In genomic region chr3:98786364-98786930, GRCh38 we compare ENCODE assay signal across 16 cellular contexts. TPM values are rescaled to one million over a fixed set of nuclear protein-coding genes. Genes with fewer than 3 reads are reported as not detected.
DNase-seq lines count a peak whose midpoint lies in the region; FAIRE-seq and TF ChIP-seq lines count a peak whose summit lies in the region.
"Had no signal": no experiment of that assay in that cellular context is flagged by ENCODE, and none has a peak within 500 bp of the region (broad histone marks: within the 10 kb centered on the region; RNA-seq: fewer than 3 reads in every experiment).

No MANE protein-coding gene starts in this region.

- H3K4me1 ChIP-seq in H9 (ENCODE audit: insufficient read depth, low read length) (no peaks in the 10 kb centered on the region), fibroblast of lung (ENCODE audit: control insufficient read depth, extremely low read depth, insufficient read depth, low read length) (peaks cover 16% of the 10 kb centered on the region), skeletal muscle tissue (ENCODE audit: control insufficient read depth in 3 of 3, insufficient read depth in 3 of 3, low read length in 3 of 3) (peaks cover 3 to 12% (median 3%) of the 10 kb centered on the region in 3 donors)
- H3K4me1 ChIP-seq: breast epithelium had no signal

- no peak overlapping the region for H2BK15ac ChIP-seq in H9 (ENCODE audit: low read depth, low read length)

- no peak overlapping the region for H3K27ac ChIP-seq in H9 (ENCODE audit: insufficient read length, low read depth, low read length)
- H3K27ac ChIP-seq in fibroblast of lung (ENCODE audit: insufficient read depth, low read length), result no peak overlapping the region
- peak overlapping the region; percentile 37 for H3K27ac ChIP-seq in skeletal muscle tissue (ENCODE audit: low read depth, low read length)

- H3K27ac Mint-ChIP-seq in H9, result no peak overlapping the region
- H3K27ac Mint-ChIP-seq: activated CD4-positive, alpha-beta T cell treated with anti-CD3 and anti-CD28 coated beads for 36 hours; activated T-helper 17 cell treated with anti-CD3 and anti-CD28 coated beads, Interleukin-2, amount 50 U/mL, for 72 hours; endodermal cell; IgD-negative memory B cell; naive B cell had no signal

- H3K27me3 Mint-ChIP-seq in H9 (ENCODE audit: low read depth), result no peaks in the 10 kb centered on the region
- H3K27me3 Mint-ChIP-seq: naive B cell had no signal

- no peak overlapping the region for H3K18ac ChIP-seq in H9 (ENCODE audit: insufficient read length, low read depth, low read length)

- H3K56ac ChIP-seq in H9 (ENCODE audit: insufficient read length, low read depth, low read length), result no peak overlapping the region

- H2BK5ac ChIP-seq in H9 (ENCODE audit: insufficient read length, low read length), result peak overlapping the region; percentile 75

- no peak overlapping the region for H2BK12ac ChIP-seq in H9 (ENCODE audit: insufficient read length, low read depth, low read length)

- H3K36me3 ChIP-seq in fibroblast of lung (ENCODE audit: control insufficient read depth, insufficient read depth, low read length) (no peaks in the 10 kb centered on the region), skeletal muscle tissue (ENCODE audit: control insufficient read depth in 3 of 3, insufficient read depth in 3 of 3, low read length in 3 of 3) (no peaks in the 10 kb centered on the region)
- H3K36me3 ChIP-seq: breast epithelium had no signal

- H3K4ac ChIP-seq in H9 (ENCODE audit: low read depth, low read length), result no peak overlapping the region

- FAIRE-seq in HTR-8/SVneo (lab: Jason Lieb, UNC), result no peak

- H4K5ac ChIP-seq in H9 (ENCODE audit: insufficient read length, low read depth, low read length), result no peak overlapping the region

- H3K79me2 ChIP-seq in H9 (ENCODE audit: insufficient read depth, low read length), result no peaks in the 10 kb centered on the region
- H3K79me2 ChIP-seq in fibroblast of lung (ENCODE audit: control insufficient read depth, insufficient read depth, low read length), result no peaks in the 10 kb centered on the region

- no peak overlapping the region for H3K4me2 ChIP-seq in H9 (ENCODE audit: insufficient read depth, insufficient read length, low read length)
- H3K4me2 ChIP-seq in fibroblast of lung (ENCODE audit: extremely low read depth, insufficient read depth, low read length), result no peak overlapping the region

- no CpG with 5 or more reads among the region's 4 CpGs for WGBS in H9 (ENCODE audit: extremely low coverage, insufficient read length, low lambda C conversion rate)

- H4K20me1 ChIP-seq in H9 (ENCODE audit: control insufficient read depth, insufficient read depth, insufficient read length), result no peaks in the 10 kb centered on the region
- no peaks in the 10 kb centered on the region for H4K20me1 ChIP-seq in fibroblast of lung (ENCODE audit: control insufficient read depth, extremely low read depth, insufficient read depth, low read length)

- no peaks in the 10 kb centered on the region for H3K9me3 Mint-ChIP-seq in H9
- H3K9me3 Mint-ChIP-seq: activated T-helper 17 cell treated with anti-CD3 and anti-CD28 coated beads, Interleukin-2, amount 50 U/mL, for 72 hours; endodermal cell; HFFc6; naive B cell had no signal

- DNase-seq in H9, result no peak
- DNase-seq in NOMO-1 treated with DMSO at 0.1 percent for 48 hours (lab: John Stamatoyannopoulos, UW; ENCODE audit: unreplicated experiment), result peak; percentile 68
- DNase-seq in fibroblast of lung (ENCODE audit: low read depth in 2 of 2), result peak; percentile 17 to 48
- no peak for DNase-seq in globus pallidus (ENCODE audit: low spot score)
- DNase-seq in stimulated activated CD4-positive, alpha-beta T cell treated with anti-CD3 and anti-CD28 coated beads, Interleukin-4, amount 100 ng/mL, for 4 hours, result no peak
- DNase-seq in RKO (ENCODE audit: low spot score), result no peak
- no peak for DNase-seq in HTR-8/SVneo (ENCODE audit: insufficient read length, low spot score)
- DNase-seq: activated CD4-positive, alpha-beta T cell treated with anti-CD3 and anti-CD28 coated beads for 36 hours; endodermal cell; HFFc6; naive B cell had no signal

- H3K4me3 Mint-ChIP-seq in H9, result no peak overlapping the region
- H3K4me3 Mint-ChIP-seq: activated CD4-positive, alpha-beta T cell treated with anti-CD3 and anti-CD28 coated beads for 36 hours; activated T-helper 17 cell treated with anti-CD3 and anti-CD28 coated beads, Interleukin-2, amount 50 U/mL, for 72 hours; endodermal cell; IgD-negative memory B cell; naive B cell had no signal

- peak overlapping the region; percentile 29; the same call in 1 of the 2 replicates for H3K14ac ChIP-seq in H9 (ENCODE audit: insufficient read depth, low read length)

- TF ChIP-seq CTCF in H9 (conservative IDR thresholded peaks at IDR 0.05) (no peak), fibroblast of lung (conservative IDR thresholded peaks at IDR 0.05 in 1 of 2, IDR thresholded peaks at IDR 0.05 in 1 of 2; ENCODE audit: low read depth in 1 of 2, low read length in 2 of 2) (no peak)

- no peak overlapping the region for H4K8ac ChIP-seq in H9 (replicated peaks; ENCODE audit: insufficient read length, low read depth, low read length)

- no peak overlapping the region for H2BK120ac ChIP-seq in H9 (ENCODE audit: low read depth, low read length, poor library complexity, severe bottlenecking)

- H3K23me2 ChIP-seq in H9 (ENCODE audit: insufficient read length, low read depth, low read length, poor library complexity, severe bottlenecking), result no peaks in the 10 kb centered on the region

- H2AFZ ChIP-seq in H9 (ENCODE audit: low read length), result no peak overlapping the region
- no peak overlapping the region for H2AFZ ChIP-seq in fibroblast of lung (ENCODE audit: low read length)

- H3K79me1 ChIP-seq in H9 (ENCODE audit: insufficient read depth, low read depth, low read length, poor library complexity, severe bottlenecking), result no peaks in the 10 kb centered on the region

- no peak overlapping the region for H3T11ph ChIP-seq in H9 (ENCODE audit: low read length)

- no peaks in the 10 kb centered on the region; a peak in 1 of 7 replicates for H3K36me3 Mint-ChIP-seq in H9 (ENCODE audit: insufficient read depth in 1 of 3, low read depth in 3 of 3)
- H3K36me3 Mint-ChIP-seq: IgD-negative memory B cell, naive B cell had no signal

- no peak overlapping the region for H2AK5ac ChIP-seq in H9 (ENCODE audit: insufficient read length, low read length)

- H3K23ac ChIP-seq in H9 (ENCODE audit: insufficient read length, low read depth, low read length), result no peak overlapping the region

- H3K27me3 ChIP-seq in H9 (ENCODE audit: insufficient read depth, low read length), result no peaks in the 10 kb centered on the region
- no peaks in the 10 kb centered on the region for H3K27me3 ChIP-seq in fibroblast of lung (ENCODE audit: control insufficient read depth, insufficient read depth, low read length)
- H3K27me3 ChIP-seq in skeletal muscle tissue (ENCODE audit: control insufficient read depth in 3 of 3, insufficient read depth in 3 of 3, low read length in 3 of 3), result no peaks in the 10 kb centered on the region
- H3K27me3 ChIP-seq: breast epithelium had no signal

- no peak overlapping the region for H2BK20ac ChIP-seq in H9 (ENCODE audit: low read depth, low read length, poor library complexity, severe bottlenecking)

- H3K4me3 ChIP-seq in fibroblast of lung (replicated peaks in 1 of 4; ENCODE audit: control extremely low read depth in 1 of 4, insufficient read depth in 1 of 4, low read depth in 3 of 4, low read length in 4 of 4) (no peak overlapping the region), skeletal muscle tissue (ENCODE audit: low read length in 3 of 3) (no peak overlapping the region)
- H3K4me3 ChIP-seq: breast epithelium had no signal

- no peak overlapping the region for H4K91ac ChIP-seq in H9 (ENCODE audit: insufficient read length, low read depth, low read length)

- H3K9ac ChIP-seq in H9 (ENCODE audit: extremely low read depth, insufficient read length, low read length), result no peak overlapping the region
- no peak overlapping the region for H3K9ac ChIP-seq in fibroblast of lung (ENCODE audit: insufficient read depth, low read length)
- H3K9ac ChIP-seq in skeletal muscle tissue (ENCODE audit: low read depth in 1 of 3, low read length in 3 of 3), result no peak overlapping the region

- H3K9me3 ChIP-seq in H9 (ENCODE audit: control insufficient read depth, low read depth, low read length) (no peaks in the 10 kb centered on the region), fibroblast of lung (ENCODE audit: control insufficient read depth, insufficient read depth, low read depth, low read length) (no peaks in the 10 kb centered on the region), skeletal muscle tissue (ENCODE audit: control insufficient read depth in 3 of 3, low read length in 3 of 3) (no peaks in the 10 kb centered on the region)
- H3K9me3 ChIP-seq: breast epithelium had no signal

- H3K4me1 Mint-ChIP-seq in H9, result no peaks in the 10 kb centered on the region
- H3K4me1 Mint-ChIP-seq: activated CD4-positive, alpha-beta T cell treated with anti-CD3 and anti-CD28 coated beads for 36 hours; activated T-helper 17 cell treated with anti-CD3 and anti-CD28 coated beads, Interleukin-2, amount 50 U/mL, for 72 hours; IgD-negative memory B cell had no signal

RNA-seq across cellular contexts. Expression of gene ST3GAL6, which starts 23.3 kb away (rescaled TPM):
- total RNA-seq in H9 (2021) (4.7 and 6.4 TPM in 2 replicates), fibroblast of lung (2.6 and 4.1 TPM in 2 replicates), skeletal muscle tissue (14.1 TPM)
- 1.7 TPM in 2 replicates for polyA plus RNA-seq in fibroblast of lung
- 0.48 and 1.1 TPM in 2 replicates for polyA plus RNA-seq in fibroblast of lung (2012)
- not detected in 2 replicates for polyA minus RNA-seq in fibroblast of lung (ENCODE audit: low replicate concordance)
- total RNA-seq: activated CD4-positive, alpha-beta T cell treated with anti-CD3 and anti-CD28 coated beads for 36 hours; activated T-helper 17 cell treated with anti-CD3 and anti-CD28 coated beads, Interleukin-2, amount 50 U/mL, for 72 hours; HFFc6; T-helper 1 cell treated with Interleukin-12 subunit alpha and Interleukin-12 subunit beta and Interleukin-4 antibody, amounts not matched to agents 30 ng/mL and 1 ng/mL, for 36 hours had no signal
- polyA plus RNA-seq: IgD-negative memory B cell had no signal

Comparison
In these comparisons a context has a peak if more than half of its experiments do, and no peak if none do; other contexts are left out.
1. DNase-seq: peak in NOMO-1 treated with DMSO at 0.1 percent for 48 hours (single experiment) and fibroblast of lung (2 of 2); none in H9 (single experiment), globus pallidus (single experiment), stimulated activated CD4-positive, alpha-beta T cell treated with anti-CD3 and anti-CD28 coated beads, Interleukin-4, amount 100 ng/mL, for 4 hours (0 of 2), RKO (single experiment) and HTR-8/SVneo (single experiment).